In the genomic region with DNA sequence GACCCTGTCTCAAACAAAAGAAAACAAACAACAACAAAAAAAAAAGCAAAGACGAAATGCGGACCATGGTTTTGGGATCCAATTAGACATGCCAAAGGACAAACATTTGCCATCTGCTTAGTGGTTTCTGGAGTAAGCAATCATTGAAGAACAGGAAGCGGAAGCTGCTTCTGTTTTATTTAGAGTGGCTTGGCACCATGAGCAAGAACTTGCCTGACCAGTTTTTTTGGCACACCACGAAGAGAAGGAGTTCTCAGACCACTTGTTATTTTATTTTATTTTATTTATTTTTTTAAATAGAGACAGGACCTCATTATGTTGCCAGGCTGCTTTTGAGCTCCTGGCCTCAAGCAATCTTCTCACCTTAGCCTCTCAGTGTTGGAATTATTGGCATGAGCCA, we compare ENCODE assay signal across 17 cellular contexts. TPM values are rescaled to one million over a fixed set of nuclear protein-coding genes. Genes with fewer than 3 reads are reported as not detected.
DNase-seq lines count a peak whose midpoint lies in the region; ATAC-seq, FAIRE-seq and TF ChIP-seq lines count a peak whose summit lies in the region.
"Had no signal": no experiment of that assay in that cellular context is flagged by ENCODE, and none has a peak within 500 bp of the region (broad histone marks: within the 10 kb centered on the region; RNA-seq: fewer than 3 reads in every experiment).

No MANE protein-coding gene starts in this region.

- H3K79me2 ChIP-seq in keratinocyte (ENCODE audit: control insufficient read depth, insufficient read depth, low read length): no peaks in the 10 kb centered on the region
- no peaks in the 10 kb centered on the region for H3K79me2 ChIP-seq in neural progenitor cell (ENCODE audit: low read depth)

- peak overlapping the region; percentile 85 for H3K27ac ChIP-seq in C4-2B
- no peak overlapping the region for H3K27ac ChIP-seq in keratinocyte (ENCODE audit: control insufficient read depth, insufficient read depth, low read length)
- H3K27ac ChIP-seq in neural progenitor cell: no peak overlapping the region
- no peak overlapping the region for H3K27ac ChIP-seq in right cardiac atrium (ENCODE audit: low read length)
- H3K27ac ChIP-seq: brain microvascular endothelial cell, thoracic aorta had no signal

- dilution Hi-C loops in keratinocyte (cut with MboI; ENCODE audit: extremely low pct_ligation_motif_present, low sequenced_read_pairs): no loop called here

- H3K36me3 ChIP-seq in keratinocyte (ENCODE audit: control insufficient read depth in 2 of 2, extremely low read depth in 1 of 2, insufficient read depth in 2 of 2, low read length in 2 of 2): no peaks in the 10 kb centered on the region
- H3K36me3 ChIP-seq in neural progenitor cell: no peaks in the 10 kb centered on the region
- H3K36me3 ChIP-seq: brain microvascular endothelial cell, thoracic aorta had no signal

- peaks cover 14% of the 10 kb centered on the region for H3K4me1 ChIP-seq in keratinocyte (ENCODE audit: control insufficient read depth, extremely low read depth, insufficient read depth, low read length)
- H3K4me1 ChIP-seq in neural progenitor cell: no peaks in the 10 kb centered on the region
- H3K4me1 ChIP-seq in right cardiac atrium (ENCODE audit: control insufficient read depth, insufficient read depth, low read length): no peaks in the 10 kb centered on the region

- ATAC-seq in stimulated activated memory B cell treated with anti-CD40 and anti-IgM and Interleukin-4, amounts not matched to agents 10 μg/mL and 1 μg/mL and 100 μg/mL, for 72 hours: no peak
- no peak for ATAC-seq in right cardiac atrium
- ATAC-seq: effector memory CD8-positive, alpha-beta T cell; WTC11 had no signal

- H3K9me3 ChIP-seq in keratinocyte (ENCODE audit: control insufficient read depth, low read depth, low read length): no peaks in the 10 kb centered on the region
- no peaks in the 10 kb centered on the region for H3K9me3 ChIP-seq in neural progenitor cell (ENCODE audit: low read depth)
- no peaks in the 10 kb centered on the region for H3K9me3 ChIP-seq in right cardiac atrium (ENCODE audit: control insufficient read depth, low read length)
- H3K9me3 ChIP-seq: thoracic aorta had no signal

- no peak for FAIRE-seq in keratinocyte (lab: Jason Lieb, UNC)
- FAIRE-seq: GM12891 had no signal

- no peaks in the 10 kb centered on the region for H3K27me3 ChIP-seq in keratinocyte (ENCODE audit: control insufficient read depth, extremely low read depth, insufficient read depth, low read length)
- H3K27me3 ChIP-seq in neural progenitor cell: no peaks in the 10 kb centered on the region
- H3K27me3 ChIP-seq in right cardiac atrium (ENCODE audit: control insufficient read depth, insufficient read depth): no peaks in the 10 kb centered on the region
- H3K27me3 ChIP-seq: brain microvascular endothelial cell had no signal

- no peak overlapping the region for H3K27ac Mint-ChIP-seq in neural progenitor cell
- no peak overlapping the region for H3K27ac Mint-ChIP-seq in stimulated activated memory B cell treated with anti-CD40 and anti-IgM and Interleukin-4, amounts not matched to agents 10 μg/mL and 1 μg/mL and 100 μg/mL, for 72 hours
- H3K27ac Mint-ChIP-seq: effector memory CD8-positive, alpha-beta T cell; progenitor cell of endocrine pancreas; WTC11 had no signal

- H3K9me3 Mint-ChIP-seq in neural progenitor cell: no peaks in the 10 kb centered on the region
- H3K9me3 Mint-ChIP-seq in stimulated activated memory B cell treated with anti-CD40 and anti-IgM and Interleukin-4, amounts not matched to agents 10 μg/mL and 1 μg/mL and 100 μg/mL, for 72 hours: no peaks in the 10 kb centered on the region
- H3K9me3 Mint-ChIP-seq: effector memory CD8-positive, alpha-beta T cell; WTC11 had no signal

- WGBS in right cardiac atrium: 63% methylated on average over 4 of the region's 4 CpGs

- H3K4me3 Mint-ChIP-seq in neural progenitor cell: no peak overlapping the region
- no peak overlapping the region for H3K4me3 Mint-ChIP-seq in stimulated activated memory B cell treated with anti-CD40 and anti-IgM and Interleukin-4, amounts not matched to agents 10 μg/mL and 1 μg/mL and 100 μg/mL, for 72 hours
- H3K4me3 Mint-ChIP-seq: effector memory CD8-positive, alpha-beta T cell; WTC11 had no signal

- H3K36me3 Mint-ChIP-seq in neural progenitor cell: no peaks in the 10 kb centered on the region
- H3K36me3 Mint-ChIP-seq in stimulated activated memory B cell treated with anti-CD40 and anti-IgM and Interleukin-4, amounts not matched to agents 10 μg/mL and 1 μg/mL and 100 μg/mL, for 72 hours: no peaks in the 10 kb centered on the region
- H3K36me3 Mint-ChIP-seq: WTC11 had no signal

- H3F3A ChIP-seq in neural progenitor cell (ENCODE audit: low read depth): no peaks in the 10 kb centered on the region

- DNase-seq in LoVo (ENCODE audit: low spot score) (peak; percentile 36), NCI-H774 (lab: John Stamatoyannopoulos, UW) (peak; percentile 66), keratinocyte (ENCODE audit: low read depth, low spot score) (no peak), neural progenitor cell (ENCODE audit: low spot score) (no peak), right cardiac atrium (no peak)
- DNase-seq in stimulated activated CD4-positive, alpha-beta T cell treated with anti-CD3 and anti-CD28 coated beads, Interleukin-1b, Interleukin-23, amount 100 ng/mL, for 48 hours: no peak
- DNase-seq: activated naive CD4-positive, alpha-beta T cell treated with Interleukin-2 at 50 U/mL for 16 hours; brain microvascular endothelial cell; effector memory CD8-positive, alpha-beta T cell; NCI-H1694 treated with DMSO at 0.1 percent for 48 hours; stimulated activated CD4-positive, alpha-beta T cell treated with anti-CD3 and anti-CD28 coated beads, Interleukin-15, amount 100 ng/mL, for 24 hours had no signal

- H3K4me2 ChIP-seq in keratinocyte (ENCODE audit: control insufficient read depth, extremely low read depth, insufficient read depth, low read depth, low read length) (peak overlapping the region; percentile 31), neural progenitor cell (no peak overlapping the region)

- peaks cover 3% of the 10 kb centered on the region for H3K27me3 Mint-ChIP-seq in neural progenitor cell (ENCODE audit: insufficient read depth, low read depth)
- H3K27me3 Mint-ChIP-seq in stimulated activated memory B cell treated with anti-CD40 and anti-IgM and Interleukin-4, amounts not matched to agents 10 μg/mL and 1 μg/mL and 100 μg/mL, for 72 hours: no peaks in the 10 kb centered on the region
- H3K27me3 Mint-ChIP-seq: effector memory CD8-positive, alpha-beta T cell; progenitor cell of endocrine pancreas had no signal

- H3K4me1 Mint-ChIP-seq in neural progenitor cell: peaks cover 5% of the 10 kb centered on the region
- peaks cover 10% of the 10 kb centered on the region for H3K4me1 Mint-ChIP-seq in stimulated activated memory B cell treated with anti-CD40 and anti-IgM and Interleukin-4, amounts not matched to agents 10 μg/mL and 1 μg/mL and 100 μg/mL, for 72 hours

- intact Hi-C loops in right cardiac atrium (cut with DNase I): no loop called here

- no peak for TF ChIP-seq CTCF in C4-2B (conservative IDR thresholded peaks at IDR 0.05)
- TF ChIP-seq CTCF in keratinocyte (optimal IDR thresholded peaks at IDR 0.05 in 1 of 3, IDR thresholded peaks at IDR 0.05 in 1 of 3, conservative IDR thresholded peaks at IDR 0.05 in 1 of 3; ENCODE audit: extremely low read depth in 1 of 3, insufficient read depth in 2 of 3, low read length in 3 of 3): no peak
- TF ChIP-seq CTCF in neural progenitor cell (IDR thresholded peaks at IDR 0.05): no peak

- H4K20me1 ChIP-seq in keratinocyte (ENCODE audit: control insufficient read depth, extremely low read depth, insufficient read depth, low read length) (no peaks in the 10 kb centered on the region), neural progenitor cell (ENCODE audit: low read depth) (no peaks in the 10 kb centered on the region)

- H3K9me1 ChIP-seq in keratinocyte (ENCODE audit: control insufficient read depth, extremely low read depth, insufficient read depth, low read length): no peaks in the 10 kb centered on the region

- H3K9ac ChIP-seq in keratinocyte (ENCODE audit: control insufficient read depth, extremely low read depth, insufficient read depth, low read length) (no peak overlapping the region), neural progenitor cell (no peak overlapping the region)

- H3K4me3 ChIP-seq in keratinocyte (ENCODE audit: control insufficient read depth in 2 of 3, extremely low read depth in 1 of 3, insufficient read depth in 2 of 3, low read depth in 1 of 3, low read length in 3 of 3) (no peak overlapping the region), neural progenitor cell (no peak overlapping the region), right cardiac atrium (ENCODE audit: low read length) (no peak overlapping the region)
- H3K4me3 ChIP-seq: thoracic aorta had no signal

- peak overlapping the region; percentile 22 for H2AFZ ChIP-seq in keratinocyte (ENCODE audit: control insufficient read depth, low read length)
- no peak overlapping the region for H2AFZ ChIP-seq in neural progenitor cell (replicated peaks)

RNA-seq across cellular contexts. Expression of a gene that starts 17.0 kb away (rescaled TPM):
- polyA plus RNA-seq in keratinocyte: 505 to 857 TPM (median 694 TPM) in 3 replicates
- polyA plus RNA-seq in keratinocyte (2011; ENCODE audit: low read depth): 754 TPM
- polyA plus RNA-seq in keratinocyte (2011; cell fraction: cytosol; rRNA removed): 674 and 942 TPM in 2 replicates
- 191 and 279 TPM in 2 replicates for polyA plus RNA-seq in keratinocyte (2011; cell fraction: nucleus; rRNA removed)
- polyA plus RNA-seq in keratinocyte (2012; ENCODE audit: low replicate concordance): 722 and 955 TPM in 2 replicates
- polyA minus RNA-seq in keratinocyte: 225 to 484 TPM (median 286 TPM) in 3 replicates
- polyA minus RNA-seq in keratinocyte (2011; cell fraction: cytosol; rRNA and poly(A)+ RNA removed): 335 TPM
- polyA minus RNA-seq in keratinocyte (2011; cell fraction: nucleus; rRNA and poly(A)+ RNA removed): 67.1 and 102 TPM in 2 replicates
- total RNA-seq in neural progenitor cell (ENCODE audit: low replicate concordance): 519 and 885 TPM in 2 replicates
- 100 to 1,000 TPM; 380 to 468 (median 414) TPM for total RNA-seq in right cardiac atrium
- polyA plus RNA-seq in right cardiac atrium: 530 TPM

RNA-seq across cellular contexts. Expression of a gene that starts 50.2 kb away (rescaled TPM):
- polyA plus RNA-seq in keratinocyte: 8.7 to 20.6 TPM (median 16.6 TPM) in 3 replicates
- 21.8 TPM for polyA plus RNA-seq in keratinocyte (2011; ENCODE audit: low read depth)
- polyA plus RNA-seq in keratinocyte (2011; cell fraction: cytosol; rRNA removed): 7.6 and 15.4 TPM in 2 replicates
- 16.3 and 24.9 TPM in 2 replicates for polyA plus RNA-seq in keratinocyte (2011; cell fraction: nucleus; rRNA removed)
- polyA plus RNA-seq in keratinocyte (2012; ENCODE audit: low replicate concordance): 6.6 and 23.2 TPM in 2 replicates
- polyA minus RNA-seq in keratinocyte: 0.56 to 6.6 TPM (median 6.5 TPM) in 3 replicates
- polyA minus RNA-seq in keratinocyte (2011; cell fraction: cytosol; rRNA and poly(A)+ RNA removed): 6.3 TPM
- polyA minus RNA-seq in keratinocyte (2011; cell fraction: nucleus; rRNA and poly(A)+ RNA removed): 9.8 and 17.0 TPM in 2 replicates
- total RNA-seq in neural progenitor cell (ENCODE audit: low replicate concordance): 32.7 and 64.3 TPM in 2 replicates
- 10 to 100 TPM; 13.3 to 16.5 (median 15.1) TPM for total RNA-seq in right cardiac atrium
- 15.4 TPM for polyA plus RNA-seq in right cardiac atrium

RNA-seq across cellular contexts. Expression of a gene that starts 50.3 kb away (rescaled TPM):
- polyA plus RNA-seq in keratinocyte: 16.3 to 28.3 TPM (median 21.7 TPM) in 3 replicates
- polyA plus RNA-seq in keratinocyte (2011; ENCODE audit: low read depth): 24.8 TPM
- 9.1 and 17.4 TPM in 2 replicates for polyA plus RNA-seq in keratinocyte (2011; cell fraction: cytosol; rRNA removed)
- 25.0 and 42.0 TPM in 2 replicates for polyA plus RNA-seq in keratinocyte (2011; cell fraction: nucleus; rRNA removed)
- 12.8 and 17.7 TPM in 2 replicates for polyA plus RNA-seq in keratinocyte (2012; ENCODE audit: low replicate concordance)
- polyA minus RNA-seq in keratinocyte: 11.6 to 32.6 TPM (median 18.8 TPM) in 3 replicates
- 11.7 TPM for polyA minus RNA-seq in keratinocyte (2011; cell fraction: cytosol; rRNA and poly(A)+ RNA removed)
- 18.3 and 30.7 TPM in 2 replicates for polyA minus RNA-seq in keratinocyte (2011; cell fraction: nucleus; rRNA and poly(A)+ RNA removed)
- 22.1 and 34.4 TPM in 2 replicates for total RNA-seq in neural progenitor cell (ENCODE audit: low replicate concordance)
- 10 to 100 TPM in 3 of 4 donors, 1 to 10 TPM in 1; 9.1 to 13.4 (median 11.7) TPM for total RNA-seq in right cardiac atrium
- polyA plus RNA-seq in right cardiac atrium: 3.4 TPM

Comparison
In these comparisons a context has a peak if more than half of its experiments do, and no peak if none do; other contexts are left out.
1. DNase-seq: peak in LoVo (single experiment) and NCI-H774 (single experiment); none in keratinocyte (single experiment), neural progenitor cell (single experiment), stimulated activated CD4-positive, alpha-beta T cell treated with anti-CD3 and anti-CD28 coated beads, Interleukin-1b, Interleukin-23, amount 100 ng/mL, for 48 hours (single experiment) and right cardiac atrium (0 of 3).